1 cellular context compared by ENCODE assay signal in the genomic region with DNA sequence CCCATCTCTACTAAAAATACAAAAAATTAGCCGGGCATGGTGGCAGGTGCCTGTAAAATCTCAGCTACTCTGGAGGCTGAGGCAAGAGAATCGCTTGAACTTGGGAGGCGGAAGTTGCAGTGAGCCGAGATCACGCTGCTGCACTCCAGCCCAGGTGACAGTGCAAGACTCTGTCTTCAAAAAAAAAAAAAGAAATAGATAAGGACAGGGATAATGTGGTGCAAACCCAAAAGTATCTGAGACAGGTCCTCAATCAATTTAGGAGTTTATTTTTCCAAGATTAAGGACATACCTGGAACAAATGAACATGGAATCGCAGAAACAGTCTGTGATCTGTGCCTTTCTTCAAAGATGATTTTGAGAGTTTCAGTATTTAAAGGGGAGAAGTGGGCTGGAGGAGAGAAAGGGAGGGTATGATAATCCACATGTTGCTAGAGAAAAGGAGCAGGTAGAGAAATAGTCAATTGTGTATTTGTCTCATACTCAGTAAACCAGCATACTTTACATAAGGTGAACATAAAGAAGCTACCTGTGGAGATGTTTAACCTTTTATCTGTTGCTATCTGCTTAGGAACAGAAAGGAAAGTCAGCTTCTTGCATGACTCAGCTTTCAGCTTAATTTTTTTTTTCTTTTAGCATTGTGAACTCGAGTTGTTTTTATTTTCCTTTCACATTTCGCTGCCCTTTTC.
TF ChIP-seq lines count a peak whose summit lies in the region.

No MANE protein-coding gene starts in this region.

TF ChIP-seq in GM23338, 12 proteins besides CTCF, POLR2A, EP300 and RAD21:
- TF ChIP-seq, protein P1, sequence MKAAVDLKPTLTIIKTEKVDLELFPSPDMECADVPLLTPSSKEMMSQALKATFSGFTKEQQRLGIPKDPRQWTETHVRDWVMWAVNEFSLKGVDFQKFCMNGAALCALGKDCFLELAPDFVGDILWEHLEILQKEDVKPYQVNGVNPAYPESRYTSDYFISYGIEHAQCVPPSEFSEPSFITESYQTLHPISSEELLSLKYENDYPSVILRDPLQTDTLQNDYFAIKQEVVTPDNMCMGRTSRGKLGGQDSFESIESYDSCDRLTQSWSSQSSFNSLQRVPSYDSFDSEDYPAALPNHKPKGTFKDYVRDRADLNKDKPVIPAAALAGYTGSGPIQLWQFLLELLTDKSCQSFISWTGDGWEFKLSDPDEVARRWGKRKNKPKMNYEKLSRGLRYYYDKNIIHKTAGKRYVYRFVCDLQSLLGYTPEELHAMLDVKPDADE (IDR thresholded peaks at IDR 0.05) = no peak
- no peak for TF ChIP-seq NANOG (IDR thresholded peaks at IDR 0.05; ENCODE audit: borderline replicate concordance)
- TF ChIP-seq STAT1 (IDR thresholded peaks at IDR 0.05; ENCODE audit: unreplicated experiment) = no peak
- TF ChIP-seq, protein P2, sequence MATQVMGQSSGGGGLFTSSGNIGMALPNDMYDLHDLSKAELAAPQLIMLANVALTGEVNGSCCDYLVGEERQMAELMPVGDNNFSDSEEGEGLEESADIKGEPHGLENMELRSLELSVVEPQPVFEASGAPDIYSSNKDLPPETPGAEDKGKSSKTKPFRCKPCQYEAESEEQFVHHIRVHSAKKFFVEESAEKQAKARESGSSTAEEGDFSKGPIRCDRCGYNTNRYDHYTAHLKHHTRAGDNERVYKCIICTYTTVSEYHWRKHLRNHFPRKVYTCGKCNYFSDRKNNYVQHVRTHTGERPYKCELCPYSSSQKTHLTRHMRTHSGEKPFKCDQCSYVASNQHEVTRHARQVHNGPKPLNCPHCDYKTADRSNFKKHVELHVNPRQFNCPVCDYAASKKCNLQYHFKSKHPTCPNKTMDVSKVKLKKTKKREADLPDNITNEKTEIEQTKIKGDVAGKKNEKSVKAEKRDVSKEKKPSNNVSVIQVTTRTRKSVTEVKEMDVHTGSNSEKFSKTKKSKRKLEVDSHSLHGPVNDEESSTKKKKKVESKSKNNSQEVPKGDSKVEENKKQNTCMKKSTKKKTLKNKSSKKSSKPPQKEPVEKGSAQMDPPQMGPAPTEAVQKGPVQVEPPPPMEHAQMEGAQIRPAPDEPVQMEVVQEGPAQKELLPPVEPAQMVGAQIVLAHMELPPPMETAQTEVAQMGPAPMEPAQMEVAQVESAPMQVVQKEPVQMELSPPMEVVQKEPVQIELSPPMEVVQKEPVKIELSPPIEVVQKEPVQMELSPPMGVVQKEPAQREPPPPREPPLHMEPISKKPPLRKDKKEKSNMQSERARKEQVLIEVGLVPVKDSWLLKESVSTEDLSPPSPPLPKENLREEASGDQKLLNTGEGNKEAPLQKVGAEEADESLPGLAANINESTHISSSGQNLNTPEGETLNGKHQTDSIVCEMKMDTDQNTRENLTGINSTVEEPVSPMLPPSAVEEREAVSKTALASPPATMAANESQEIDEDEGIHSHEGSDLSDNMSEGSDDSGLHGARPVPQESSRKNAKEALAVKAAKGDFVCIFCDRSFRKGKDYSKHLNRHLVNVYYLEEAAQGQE (IDR thresholded peaks at IDR 0.05; ENCODE audit: unreplicated experiment) = no peak
- TF ChIP-seq CREB1 (CRISPR knock-in tag; IDR thresholded peaks at IDR 0.05; ENCODE audit: low read depth) = no peak
- no peak for TF ChIP-seq EZH2phosphoT487 (IDR thresholded peaks at IDR 0.05; ENCODE audit: unreplicated experiment)
- TF ChIP-seq ZNF114 (CRISPR knock-in tag; IDR thresholded peaks at IDR 0.05) = no peak
- TF ChIP-seq JUNB (IDR thresholded peaks at IDR 0.05; ENCODE audit: unreplicated experiment) = no peak
- TF ChIP-seq POLR2AphosphoS5 (IDR thresholded peaks at IDR 0.05; ENCODE audit: low read depth) = no peak
- TF ChIP-seq EZH2 (IDR thresholded peaks at IDR 0.05; ENCODE audit: low read depth, unreplicated experiment) = no peak
- TF ChIP-seq, protein P3, sequence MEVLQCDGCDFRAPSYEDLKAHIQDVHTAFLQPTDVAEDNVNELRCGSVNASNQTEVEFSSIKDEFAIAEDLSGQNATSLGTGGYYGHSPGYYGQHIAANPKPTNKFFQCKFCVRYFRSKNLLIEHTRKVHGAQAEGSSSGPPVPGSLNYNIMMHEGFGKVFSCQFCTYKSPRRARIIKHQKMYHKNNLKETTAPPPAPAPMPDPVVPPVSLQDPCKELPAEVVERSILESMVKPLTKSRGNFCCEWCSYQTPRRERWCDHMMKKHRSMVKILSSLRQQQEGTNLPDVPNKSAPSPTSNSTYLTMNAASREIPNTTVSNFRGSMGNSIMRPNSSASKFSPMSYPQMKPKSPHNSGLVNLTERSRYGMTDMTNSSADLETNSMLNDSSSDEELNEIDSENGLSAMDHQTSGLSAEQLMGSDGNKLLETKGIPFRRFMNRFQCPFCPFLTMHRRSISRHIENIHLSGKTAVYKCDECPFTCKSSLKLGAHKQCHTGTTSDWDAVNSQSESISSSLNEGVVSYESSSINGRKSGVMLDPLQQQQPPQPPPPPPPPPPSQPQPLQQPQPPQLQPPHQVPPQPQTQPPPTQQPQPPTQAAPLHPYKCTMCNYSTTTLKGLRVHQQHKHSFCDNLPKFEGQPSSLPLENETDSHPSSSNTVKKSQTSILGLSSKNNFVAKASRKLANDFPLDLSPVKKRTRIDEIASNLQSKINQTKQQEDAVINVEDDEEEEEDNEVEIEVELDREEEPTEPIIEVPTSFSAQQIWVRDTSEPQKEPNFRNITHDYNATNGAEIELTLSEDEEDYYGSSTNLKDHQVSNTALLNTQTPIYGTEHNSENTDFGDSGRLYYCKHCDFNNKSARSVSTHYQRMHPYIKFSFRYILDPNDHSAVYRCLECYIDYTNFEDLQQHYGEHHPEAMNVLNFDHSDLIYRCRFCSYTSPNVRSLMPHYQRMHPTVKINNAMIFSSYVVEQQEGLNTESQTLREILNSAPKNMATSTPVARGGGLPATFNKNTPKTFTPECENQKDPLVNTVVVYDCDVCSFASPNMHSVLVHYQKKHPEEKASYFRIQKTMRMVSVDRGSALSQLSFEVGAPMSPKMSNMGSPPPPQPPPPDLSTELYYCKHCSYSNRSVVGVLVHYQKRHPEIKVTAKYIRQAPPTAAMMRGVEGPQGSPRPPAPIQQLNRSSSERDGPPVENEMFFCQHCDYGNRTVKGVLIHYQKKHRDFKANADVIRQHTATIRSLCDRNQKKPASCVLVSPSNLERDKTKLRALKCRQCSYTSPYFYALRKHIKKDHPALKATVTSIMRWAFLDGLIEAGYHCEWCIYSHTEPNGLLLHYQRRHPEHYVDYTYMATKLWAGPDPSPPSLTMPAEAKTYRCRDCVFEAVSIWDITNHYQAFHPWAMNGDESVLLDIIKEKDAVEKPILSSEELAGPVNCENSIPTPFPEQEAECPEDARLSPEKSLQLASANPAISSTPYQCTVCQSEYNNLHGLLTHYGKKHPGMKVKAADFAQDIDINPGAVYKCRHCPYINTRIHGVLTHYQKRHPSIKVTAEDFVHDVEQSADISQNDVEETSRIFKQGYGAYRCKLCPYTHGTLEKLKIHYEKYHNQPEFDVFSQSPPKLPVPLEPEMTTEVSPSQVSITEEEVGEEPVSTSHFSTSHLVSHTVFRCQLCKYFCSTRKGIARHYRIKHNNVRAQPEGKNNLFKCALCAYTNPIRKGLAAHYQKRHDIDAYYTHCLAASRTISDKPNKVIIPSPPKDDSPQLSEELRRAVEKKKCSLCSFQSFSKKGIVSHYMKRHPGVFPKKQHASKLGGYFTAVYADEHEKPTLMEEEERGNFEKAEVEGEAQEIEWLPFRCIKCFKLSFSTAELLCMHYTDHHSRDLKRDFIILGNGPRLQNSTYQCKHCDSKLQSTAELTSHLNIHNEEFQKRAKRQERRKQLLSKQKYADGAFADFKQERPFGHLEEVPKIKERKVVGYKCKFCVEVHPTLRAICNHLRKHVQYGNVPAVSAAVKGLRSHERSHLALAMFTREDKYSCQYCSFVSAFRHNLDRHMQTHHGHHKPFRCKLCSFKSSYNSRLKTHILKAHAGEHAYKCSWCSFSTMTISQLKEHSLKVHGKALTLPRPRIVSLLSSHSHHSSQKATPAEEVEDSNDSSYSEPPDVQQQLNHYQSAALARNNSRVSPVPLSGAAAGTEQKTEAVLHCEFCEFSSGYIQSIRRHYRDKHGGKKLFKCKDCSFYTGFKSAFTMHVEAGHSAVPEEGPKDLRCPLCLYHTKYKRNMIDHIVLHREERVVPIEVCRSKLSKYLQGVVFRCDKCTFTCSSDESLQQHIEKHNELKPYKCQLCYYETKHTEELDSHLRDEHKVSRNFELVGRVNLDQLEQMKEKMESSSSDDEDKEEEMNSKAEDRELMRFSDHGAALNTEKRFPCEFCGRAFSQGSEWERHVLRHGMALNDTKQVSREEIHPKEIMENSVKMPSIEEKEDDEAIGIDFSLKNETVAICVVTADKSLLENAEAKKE (CRISPR knock-in tag; IDR thresholded peaks at IDR 0.05) = no peak
- TF ChIP-seq ZNF331 (CRISPR knock-in tag; IDR thresholded peaks at IDR 0.05; ENCODE audit: low read depth) = no peak
